ENCODE assay signal across 13 cellular contexts in genomic region chr5:88886252-88886651, GRCh38. TPM values are rescaled to one million over a fixed set of nuclear protein-coding genes. Genes with fewer than 3 reads are reported as not detected.
DNase-seq lines count a peak whose midpoint lies in the region; ATAC-seq and TF ChIP-seq lines count a peak whose summit lies in the region.
"Had no signal": no experiment of that assay in that cellular context is flagged by ENCODE, and none has a peak within 500 bp of the region (broad histone marks: within the 10 kb centered on the region; RNA-seq: fewer than 3 reads in every experiment).

No MANE protein-coding gene starts in this region.

- peak overlapping the region; percentile 84 to 96 (median 92) for H3K27ac ChIP-seq in BLaER1 treated with 17β-estradiol and CSF1 and Interleukin-3, amounts not matched to agents 10 nM and 100 nM
- H3K27ac ChIP-seq in esophagus muscularis mucosa (replicated peaks in 1 of 4), result peak overlapping the region; percentile 87 to 96 (median 91)
- H3K27ac ChIP-seq in sigmoid colon, result peak overlapping the region; percentile 87 to 93 (median 88)

- peaks cover 0 to 9% (median 0%) of the 10 kb centered on the region in 11 experiments; a peak in 8 of 22 replicates for H4K20me1 ChIP-seq in BLaER1 treated with 17β-estradiol and CSF1 and Interleukin-3, amounts not matched to agents 10 nM and 100 nM
- H4K20me1 ChIP-seq in Loucy (ENCODE audit: insufficient read depth, low read length, poor library complexity, severe bottlenecking), result no peaks in the 10 kb centered on the region

- no peaks in the 10 kb centered on the region for H3K79me2 ChIP-seq in Loucy (ENCODE audit: insufficient read depth, low read length)

- H3K4me3 ChIP-seq in BLaER1 treated with 17β-estradiol and CSF1 and Interleukin-3, amounts not matched to agents 10 nM and 100 nM, result peak overlapping the region; percentile 45 to 96 (median 70)
- H3K4me3 ChIP-seq in Loucy (ENCODE audit: low read length, poor library complexity, severe bottlenecking), result peak overlapping the region; percentile 29
- peak overlapping the region; percentile 20 to 37 (median 32) for H3K4me3 ChIP-seq in esophagus muscularis mucosa
- H3K4me3 ChIP-seq in sigmoid colon, result peak overlapping the region in 3 of 4 donors; percentile 8 to 34 (median 23)

- H3K9me2 ChIP-seq in Loucy (replicated peaks; ENCODE audit: low read depth, low read length), result no peaks in the 10 kb centered on the region

- peaks cover 38 to 63% (median 52%) of the 10 kb centered on the region in 10 experiments for H3K4me1 ChIP-seq in BLaER1 treated with 17β-estradiol and CSF1 and Interleukin-3, amounts not matched to agents 10 nM and 100 nM
- H3K4me1 ChIP-seq in Loucy (ENCODE audit: insufficient read depth, low read length, poor library complexity, severe bottlenecking) (no peaks in the 10 kb centered on the region), esophagus muscularis mucosa (peaks cover 15 to 62% (median 55%) of the 10 kb centered on the region in 4 donors), sigmoid colon (peaks cover 0 to 55% (median 44%) of the 10 kb centered on the region in 4 donors)

- H2AFZ ChIP-seq in Loucy (ENCODE audit: low read length), result peak overlapping the region; percentile 70; the same call in 1 of the 2 replicates

- TF ChIP-seq POLR2A in esophagus muscularis mucosa (IDR thresholded peaks at IDR 0.05; ENCODE audit: low read depth) (no peak), sigmoid colon (IDR thresholded peaks at IDR 0.05) (no peak)

- no peaks in the 10 kb centered on the region for H3F3A ChIP-seq in Loucy (ENCODE audit: low read depth)

- TF ChIP-seq CTCF in Loucy (conservative IDR thresholded peaks at IDR 0.05; ENCODE audit: low read length), result no peak
- TF ChIP-seq CTCF in esophagus muscularis mucosa (IDR thresholded peaks at IDR 0.05), result no peak
- no peak for TF ChIP-seq CTCF in sigmoid colon (IDR thresholded peaks at IDR 0.05)

- intact Hi-C loops in esophagus muscularis mucosa (cut with DNase I) (loop anchor here (5.0 to 10.0 kb wide), 2 partner anchors 56 to 101 kb away; no protein-coding TSS in a partner anchor), sigmoid colon (cut with DNase I) (loop anchor here (5.0 to 10.0 kb wide), 2 partner anchors 66 to 1639 kb away; partner anchors contain the start of gene LYSMD3)

- H3K27me3 ChIP-seq in BLaER1 treated with 17β-estradiol and CSF1 and Interleukin-3, amounts not matched to agents 10 nM and 100 nM, result no peaks in the 10 kb centered on the region
- H3K27me3 ChIP-seq in Loucy (ENCODE audit: insufficient read depth, low read length, poor library complexity, severe bottlenecking) (no peaks in the 10 kb centered on the region), esophagus muscularis mucosa (no peaks in the 10 kb centered on the region), sigmoid colon (no peaks in the 10 kb centered on the region)

- TF ChIP-seq EP300 in esophagus muscularis mucosa (IDR thresholded peaks at IDR 0.05) (no peak), sigmoid colon (IDR thresholded peaks at IDR 0.05) (no peak)

- peak overlapping the region; percentile 85 to 97 (median 90) for H3K4me2 ChIP-seq in BLaER1 treated with 17β-estradiol and CSF1 and Interleukin-3, amounts not matched to agents 10 nM and 100 nM
- H3K4me2 ChIP-seq in Loucy (ENCODE audit: low read depth, low read length, poor library complexity, severe bottlenecking), result no peak overlapping the region

- DNase-seq in esophagus muscularis mucosa (ENCODE audit: extremely low spot score), result no peak
- DNase-seq in sigmoid colon, result no peak
- DNase-seq in stimulated activated CD4-positive, alpha-beta T cell treated with anti-CD3 and anti-CD28 coated beads, Interleukin-4, amount 100 ng/mL, for 4 hours, result no peak
- DNase-seq in NCI-H187 treated with DMSO at 0.1 percent for 48 hours (lab: John Stamatoyannopoulos, UW), result no peak
- DNase-seq in inferior parietal cortex (ENCODE audit: extremely low spot score), result no peak
- DNase-seq: activated CD4-positive, alpha-beta memory T cell treated with anti-CD3 and anti-CD28 coated beads for 36 hours; activated naive CD4-positive, alpha-beta T cell treated with anti-CD3 and anti-CD28 coated beads, Interleukin-2, amount 10 ng/mL, durations not matched to agents 7 days and 5 days; midbrain; NCI-H1105; stimulated activated CD4-positive, alpha-beta T cell treated with anti-CD3 and anti-CD28 coated beads, Interleukin-15, amount 100 ng/mL, for 24 hours had no signal

- WGBS in esophagus muscularis mucosa, result 36% methylated on average over 1 of the region's 1 CpG
- 70 to 85% methylated on average over 1 of the region's 1 CpG for WGBS in sigmoid colon, 2 donors

- ATAC-seq in HG03469 (IDR thresholded peaks at IDR 0.05; ENCODE audit: unreplicated experiment), result no peak

- peak overlapping the region; percentile 68 to 95 (median 78) for H3K9ac ChIP-seq in BLaER1 treated with 17β-estradiol and CSF1 and Interleukin-3, amounts not matched to agents 10 nM and 100 nM
- no peak overlapping the region for H3K9ac ChIP-seq in Loucy (ENCODE audit: low read depth, low read length, poor library complexity, severe bottlenecking)

- peaks cover 0 to 2% (median 0%) of the 10 kb centered on the region in 11 experiments; a peak in 3 of 22 replicates for H3K9me3 ChIP-seq in BLaER1 treated with 17β-estradiol and CSF1 and Interleukin-3, amounts not matched to agents 10 nM and 100 nM (replicated peaks in 1 of 11)
- H3K9me3 ChIP-seq in Loucy (ENCODE audit: insufficient read depth, low read depth, low read length), result no peaks in the 10 kb centered on the region
- no peaks in the 10 kb centered on the region for H3K9me3 ChIP-seq in esophagus muscularis mucosa
- no peaks in the 10 kb centered on the region for H3K9me3 ChIP-seq in sigmoid colon

- peaks cover 0 to under 1% (median 0%) of the 10 kb centered on the region in 11 experiments; a peak in 1 of 22 replicates for H3K36me3 ChIP-seq in BLaER1 treated with 17β-estradiol and CSF1 and Interleukin-3, amounts not matched to agents 10 nM and 100 nM
- no peaks in the 10 kb centered on the region for H3K36me3 ChIP-seq in Loucy (ENCODE audit: insufficient read depth, low read length)
- no peaks in the 10 kb centered on the region for H3K36me3 ChIP-seq in esophagus muscularis mucosa
- H3K36me3 ChIP-seq in sigmoid colon, result no peaks in the 10 kb centered on the region

RNA-seq across cellular contexts. Expression of gene MEF2C, which starts 3.3 kb away (rescaled TPM):
- total RNA-seq in esophagus muscularis mucosa (10 to 100 TPM; 20.8 to 34.3 (median 29.0) TPM), sigmoid colon (10 to 100 TPM; 32.1 to 51.4 (median 40.2) TPM)
- polyA plus RNA-seq in sigmoid colon, result 10 to 100 TPM in 1 of 3 donors, 1 to 10 TPM in 2; 2.8 to 14.9 (median 9.0) TPM
